In the genomic region with DNA sequence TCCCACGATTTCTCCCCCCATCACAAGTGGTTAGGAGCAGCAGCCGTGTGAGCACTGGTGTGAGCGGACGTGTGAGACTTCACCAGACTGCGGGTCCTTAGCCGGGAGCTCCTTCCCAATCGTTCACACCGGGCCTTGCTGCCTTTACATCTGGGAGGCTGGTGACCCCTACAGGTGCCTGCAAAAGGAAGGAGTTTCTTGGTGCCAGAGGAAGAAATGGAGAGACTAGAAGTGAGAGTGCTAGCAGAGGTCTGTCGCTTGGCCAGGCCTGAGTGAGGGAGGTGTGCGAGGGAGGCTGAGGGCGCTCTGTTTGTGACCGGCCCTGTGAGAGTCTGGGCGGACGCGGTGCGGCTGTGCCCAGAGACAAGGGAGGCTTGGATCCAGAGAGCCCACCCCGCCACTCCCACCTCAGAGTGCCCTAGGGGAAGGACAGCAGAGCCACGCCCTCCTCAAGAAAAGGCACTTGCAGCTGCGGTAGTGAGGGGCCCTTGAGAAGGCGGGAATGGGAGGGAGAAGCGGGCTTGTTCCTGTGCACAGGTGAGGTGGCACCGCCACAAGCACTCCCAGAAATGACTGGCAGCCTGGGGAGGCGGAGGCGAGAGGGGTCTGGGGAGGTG, we compare ENCODE assay signal across 1 cellular context.
TF ChIP-seq lines count a peak whose summit lies in the region.

No MANE protein-coding gene starts in this region.

TF ChIP-seq in liver, 16 proteins besides CTCF, POLR2A, EP300 and RAD21:
- TF ChIP-seq REST (IDR thresholded peaks at IDR 0.05) (no peak), HNF4A (conservative IDR thresholded peaks at IDR 0.05) (no peak), EGR1 (IDR thresholded peaks at IDR 0.05; ENCODE audit: low read depth in 2 of 2) (no peak), GABPA (IDR thresholded peaks at IDR 0.05 in 1 of 2, conservative IDR thresholded peaks at IDR 0.05 in 1 of 2) (no peak)
